ENCODE assay signal across 8 cellular contexts in the genomic region with DNA sequence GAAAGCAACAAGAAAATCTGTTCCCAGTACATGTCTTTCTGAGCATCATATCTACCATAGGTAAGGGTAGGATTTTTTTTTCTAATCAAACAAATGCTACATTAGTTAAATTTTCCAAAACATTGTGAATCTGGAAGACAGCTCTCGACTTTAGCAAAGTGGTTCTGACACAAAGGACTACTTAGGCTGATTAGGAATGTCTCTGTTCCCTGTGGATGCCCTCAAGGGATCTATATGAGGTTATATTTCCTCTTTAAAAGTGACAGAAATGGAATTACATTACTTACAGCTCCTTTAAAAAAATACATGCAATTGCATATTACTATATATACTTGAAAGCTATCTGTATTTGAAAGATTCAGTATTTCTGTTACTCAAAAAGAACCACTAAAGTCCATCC. TPM values are rescaled to one million over a fixed set of nuclear protein-coding genes. Genes with fewer than 3 reads are reported as not detected.
"Had no signal": no experiment of that assay in that cellular context is flagged by ENCODE, and none has a peak within 500 bp of the region (broad histone marks: within the 10 kb centered on the region; RNA-seq: fewer than 3 reads in every experiment).

No MANE protein-coding gene starts in this region.

- H3K36me3 ChIP-seq: HAP-1 had no signal

- DNase-seq: GOT3, H7, HFFc6 had no signal

- H3K4me3 ChIP-seq: HAP-1 had no signal

- H3K4me1 ChIP-seq: HAP-1 had no signal

- H3K9me3 ChIP-seq: HAP-1 had no signal

- H3K27ac ChIP-seq: HL-60 had no signal

RNA-seq across cellular contexts. Expression of a gene that starts 15.4 kb away (rescaled TPM):
- total RNA-seq: H7, HepG2, HFFc6, HT1080 had no signal
- polyA plus RNA-seq: HepG2, IgD-negative memory B cell had no signal
